Comparison of ENCODE assay signal across 17 cellular contexts in the genomic region with DNA sequence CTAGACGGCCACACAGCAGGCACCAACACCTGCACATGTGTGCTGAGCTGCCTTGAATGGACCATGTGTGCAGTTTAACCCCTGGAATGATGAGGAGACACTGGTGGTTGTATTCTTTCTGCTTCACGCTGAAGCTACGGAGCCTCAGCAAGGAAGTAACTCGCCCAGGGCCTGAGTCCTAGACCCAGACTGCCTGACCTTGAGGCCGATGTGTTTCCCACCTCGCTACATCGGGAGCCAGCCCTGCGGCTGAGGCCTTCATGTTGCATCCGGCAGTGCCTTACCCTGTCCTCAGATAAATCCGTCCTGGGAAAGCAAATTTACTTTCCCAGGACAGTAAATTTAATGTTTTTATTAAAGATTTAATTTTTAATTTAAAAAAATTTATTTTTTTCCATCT.
"Had no signal": no experiment of that assay in that cellular context is flagged by ENCODE, and none has a peak within 500 bp of the region (broad histone marks: within the 10 kb centered on the region; RNA-seq: fewer than 3 reads in every experiment).

No MANE protein-coding gene starts in this region.

- H3K27me3 ChIP-seq: hepatocyte, left lung, uterus had no signal

- DNase-seq: activated CD4-positive, alpha-beta memory T cell treated with anti-CD3 and anti-CD28 coated beads, Interleukin-2, amount 10 ng/mL, durations not matched to agents 7 days and 5 days; activated CD4-positive, alpha-beta T cell treated with anti-CD3 and anti-CD28 coated beads, Interleukin-2, amount 10 ng/mL, durations not matched to agents 24 days and 14 days; activated effector memory CD4-positive, alpha-beta T cell treated with anti-CD3 and anti-CD28 coated beads, Interleukin-2, amount 50 U/mL, for 16 hours; activated naive CD4-positive, alpha-beta T cell treated with anti-CD3 and anti-CD28 coated beads, Interleukin-2, amount 10 ng/mL, durations not matched to agents 7 days and 5 days; effector CD8-positive, alpha-beta T cell; erythroblast; foreskin fibroblast; immature natural killer cell; left lung; stimulated activated CD4-positive, alpha-beta T cell treated with anti-CD3 and anti-CD28 coated beads, Interleukin-12 subunit alpha, Interleukin-12 subunit beta, amount 100 ng/mL, for 4 hours; stimulated activated CD4-positive, alpha-beta T cell treated with anti-CD3 and anti-CD28 coated beads, Interleukin-4, amount 100 ng/mL, for 4 hours; T-helper 2 cell; uterus had no signal

- H3K4me3 ChIP-seq: hepatocyte, left lung, uterus had no signal

- H3K4me1 ChIP-seq: left lung, uterus had no signal

- H3K36me3 ChIP-seq: left lung, uterus had no signal

- H3K9me3 ChIP-seq: left lung, uterus had no signal

- H3K27ac ChIP-seq: hepatocyte, left lung, parathyroid adenoma, uterus had no signal

- ATAC-seq: activated CD4-positive, CD25-positive, alpha-beta regulatory T cell treated with anti-CD3 and anti-CD28 coated beads, Interleukin-2, amount 50 U/mL, for 24 hours; left lung; natural killer cell treated with Interleukin-12 subunit alpha and Interleukin-12 subunit beta and Interleukin-15 and Interleukin-18, amount 100 ng/mL, for 72 hours had no signal
